In genomic region chr3:46097691-46098241, GRCh38 we compare ENCODE assay signal across 8 cellular contexts.
DNase-seq lines count a peak whose midpoint lies in the region; ATAC-seq, FAIRE-seq and TF ChIP-seq lines count a peak whose summit lies in the region.

No MANE protein-coding gene starts in this region.

- 66 to 73% methylated on average over 6 of the region's 6 CpGs for WGBS in esophagus, 2 donors

- POLR2A ChIA-PET in CD4-positive, alpha-beta T cell (lab: Charles Lee), result interaction anchor here (0.9 to 2.0 kb wide), 6 partner anchors 10 to 408 kb away, joined by 3 to 4 read pairs (median 3); partner anchors contain the start of gene SACM1L

- peak overlapping the region; percentile 72 for H3K4me3 Mint-ChIP-seq in CD4-positive, alpha-beta T cell

- peak; percentile 45 for ATAC-seq in CD4-positive, alpha-beta T cell (ENCODE audit: poor library complexity)
- peak; percentile 26 for ATAC-seq in GM21786 (IDR thresholded peaks at IDR 0.05; ENCODE audit: unreplicated experiment)

- in situ Hi-C loops in G401 (cut with HindIII; ENCODE audit: low sequenced_read_pairs), result no loop called here

- no peaks in the 10 kb centered on the region for H3K36me3 Mint-ChIP-seq in CD4-positive, alpha-beta T cell (ENCODE audit: low read depth)

- H3K4me1 ChIP-seq in esophagus (ENCODE audit: control insufficient read depth in 2 of 2, insufficient read depth in 2 of 2, low read length in 1 of 2), result no peaks in the 10 kb centered on the region

- peaks cover 49% of the 10 kb centered on the region for H3K4me1 Mint-ChIP-seq in CD4-positive, alpha-beta T cell (ENCODE audit: low read depth)

- no peak for FAIRE-seq in H54 (lab: Jason Lieb, UNC)

- peak overlapping the region; percentile 62 for H3K27ac Mint-ChIP-seq in CD4-positive, alpha-beta T cell

- no peaks in the 10 kb centered on the region for H3K27me3 Mint-ChIP-seq in CD4-positive, alpha-beta T cell

- peak overlapping the region; percentile 27 for H3K27ac ChIP-seq in CD4-positive, alpha-beta T cell (ENCODE audit: low read depth, low read length)
- H3K27ac ChIP-seq in esophagus (ENCODE audit: low read depth in 2 of 2, low read length in 1 of 2), result peak overlapping the region; percentile 50 to 60

- no peaks in the 10 kb centered on the region for H3K36me3 ChIP-seq in esophagus (ENCODE audit: control insufficient read depth in 2 of 2, insufficient read depth in 2 of 2, low read length in 1 of 2)

- H3K4me3 ChIP-seq in esophagus (ENCODE audit: low read depth in 1 of 2, low read length in 2 of 2), result no peak overlapping the region

- intact Hi-C loops in CD4-positive, alpha-beta T cell (cut with DNase I, micrococcal nuclease), result loop anchor here in 1 of 2 experiments (10.0 kb wide), 1 partner anchor 117 kb away; no protein-coding TSS in a partner anchor

- no peak for TF ChIP-seq POLR2A in H54 (IDR thresholded peaks at IDR 0.05; ENCODE audit: low read depth, low read length)

- TF ChIP-seq CTCF in CD4-positive, alpha-beta T cell (IDR thresholded peaks at IDR 0.05), result no peak

- no peaks in the 10 kb centered on the region for H3K27me3 ChIP-seq in CD4-positive, alpha-beta T cell (ENCODE audit: control insufficient read depth, insufficient read depth, low read length)
- H3K27me3 ChIP-seq in esophagus (ENCODE audit: control insufficient read depth in 1 of 2, insufficient read depth in 2 of 2, low read length in 2 of 2), result no peaks in the 10 kb centered on the region

- DNase-seq in CD4-positive, alpha-beta T cell, result peak in 2 of 10 experiments; percentile 5 to 11
- peak; percentile 71 for DNase-seq in RPMI7951 (ENCODE audit: low read depth)
- peak; percentile 64 for DNase-seq in stimulated activated CD4-positive, alpha-beta T cell treated with anti-CD3 and anti-CD28 coated beads, Interleukin-15, amount 100 ng/mL, for 24 hours
- no peak for DNase-seq in G401 (ENCODE audit: low spot score)
- no peak for DNase-seq in 8988T
- no peak for DNase-seq in H54 (ENCODE audit: insufficient read length, low spot score)

- no peaks in the 10 kb centered on the region for H3K9me3 Mint-ChIP-seq in CD4-positive, alpha-beta T cell

- CTCF ChIA-PET in CD4-positive, alpha-beta T cell (lab: Charles Lee), result interaction anchor here (1.8 kb wide), 1 partner anchor 19 kb away, joined by 5 read pairs; no protein-coding TSS in a partner anchor

- no peaks in the 10 kb centered on the region for H3K9me3 ChIP-seq in CD4-positive, alpha-beta T cell (ENCODE audit: control insufficient read depth, low read length)
- no peaks in the 10 kb centered on the region for H3K9me3 ChIP-seq in esophagus (ENCODE audit: control insufficient read depth in 2 of 2, insufficient read depth in 1 of 2, low read depth in 1 of 2, low read length in 1 of 2)

Comparison
In these comparisons a context has a peak if more than half of its experiments do, and no peak if none do; other contexts are left out.
1. DNase-seq: peak in RPMI7951 (single experiment) and stimulated activated CD4-positive, alpha-beta T cell treated with anti-CD3 and anti-CD28 coated beads, Interleukin-15, amount 100 ng/mL, for 24 hours (single experiment); none in G401 (single experiment), 8988T (single experiment) and H54 (single experiment).